ENCODE assay signal across 1 cellular context in the genomic region with DNA sequence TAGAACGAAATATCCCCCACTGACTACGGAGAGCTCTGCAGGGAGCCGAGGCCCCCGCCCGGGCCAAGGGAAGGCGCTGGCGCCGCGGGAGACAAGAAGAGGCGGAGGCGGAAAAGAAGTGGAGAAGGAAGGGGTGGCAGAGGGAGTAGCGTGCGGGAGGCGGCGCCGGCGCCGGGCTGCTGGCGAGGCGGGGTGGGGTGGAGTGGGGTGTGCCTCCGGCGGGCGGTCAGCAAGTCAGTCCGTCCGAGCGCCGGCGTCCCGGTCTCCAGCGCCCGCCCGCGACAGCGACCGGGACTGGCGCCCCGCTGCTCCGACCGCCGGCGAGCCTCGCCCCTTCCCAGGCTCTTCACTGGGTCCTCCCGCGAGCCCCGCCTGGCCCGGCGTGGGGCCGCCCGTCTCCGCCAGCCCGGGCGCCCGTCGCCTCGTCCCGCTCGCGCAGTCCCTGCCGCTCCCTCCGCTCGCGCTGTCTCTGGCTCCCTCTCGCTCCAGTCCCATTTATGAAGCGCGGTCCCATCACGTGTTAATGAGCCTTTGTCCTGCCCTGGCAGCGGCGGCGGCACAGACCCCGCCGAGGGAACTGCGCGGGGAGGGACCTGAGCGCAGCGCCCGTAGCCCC.
TF ChIP-seq lines count a peak whose summit lies in the region.

Gene CNR1, minus strand, starts transcription at position 471 of the 616 bp plus-strand sequence. CDS start 21,073 bp downstream, outside the sequence.

TF ChIP-seq in GM12878, 131 proteins besides CTCF, POLR2A, EP300 and RAD21 (continued from another document):
- TF ChIP-seq, protein P1, sequence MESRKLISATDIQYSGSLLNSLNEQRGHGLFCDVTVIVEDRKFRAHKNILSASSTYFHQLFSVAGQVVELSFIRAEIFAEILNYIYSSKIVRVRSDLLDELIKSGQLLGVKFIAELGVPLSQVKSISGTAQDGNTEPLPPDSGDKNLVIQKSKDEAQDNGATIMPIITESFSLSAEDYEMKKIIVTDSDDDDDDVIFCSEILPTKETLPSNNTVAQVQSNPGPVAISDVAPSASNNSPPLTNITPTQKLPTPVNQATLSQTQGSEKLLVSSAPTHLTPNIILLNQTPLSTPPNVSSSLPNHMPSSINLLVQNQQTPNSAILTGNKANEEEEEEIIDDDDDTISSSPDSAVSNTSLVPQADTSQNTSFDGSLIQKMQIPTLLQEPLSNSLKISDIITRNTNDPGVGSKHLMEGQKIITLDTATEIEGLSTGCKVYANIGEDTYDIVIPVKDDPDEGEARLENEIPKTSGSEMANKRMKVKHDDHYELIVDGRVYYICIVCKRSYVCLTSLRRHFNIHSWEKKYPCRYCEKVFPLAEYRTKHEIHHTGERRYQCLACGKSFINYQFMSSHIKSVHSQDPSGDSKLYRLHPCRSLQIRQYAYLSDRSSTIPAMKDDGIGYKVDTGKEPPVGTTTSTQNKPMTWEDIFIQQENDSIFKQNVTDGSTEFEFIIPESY (IDR thresholded peaks at IDR 0.05): no peak
- 0 out of 3 replicates have a peak, but pooled peaks have one; percentile 5 for TF ChIP-seq POU2F2 (IDR thresholded peaks at IDR 0.05; ENCODE audit: borderline replicate concordance, low read depth, low read length)
- no peak for TF ChIP-seq HDAC2 (IDR thresholded peaks at IDR 0.05)
- TF ChIP-seq SP1 (IDR thresholded peaks at IDR 0.05; ENCODE audit: low read depth, low read length): no peak
- peak; percentile 74 for TF ChIP-seq LARP7 (IDR thresholded peaks at IDR 0.05)
- no peak for TF ChIP-seq SREBF1 (IDR thresholded peaks at IDR 0.05; ENCODE audit: low read length)
- no peak for TF ChIP-seq RB1 (IDR thresholded peaks at IDR 0.05; ENCODE audit: borderline replicate concordance)
- 0 out of 2 replicates have a peak, but pooled peaks have one; percentile 7 for TF ChIP-seq ZBED1 (IDR thresholded peaks at IDR 0.05; ENCODE audit: borderline replicate concordance)
- TF ChIP-seq EZH2 (IDR thresholded peaks at IDR 0.05; ENCODE audit: borderline replicate concordance, control insufficient read depth, low read depth, low read length): no peak
- TF ChIP-seq GATAD2B (conservative IDR thresholded peaks at IDR 0.05; ENCODE audit: low read depth): peak; percentile 59; the same call in 1 of the 2 replicates
- TF ChIP-seq KAT2A (conservative IDR thresholded peaks at IDR 0.05; ENCODE audit: control insufficient read depth, low read depth, low read length): no peak
- TF ChIP-seq, protein P2, sequence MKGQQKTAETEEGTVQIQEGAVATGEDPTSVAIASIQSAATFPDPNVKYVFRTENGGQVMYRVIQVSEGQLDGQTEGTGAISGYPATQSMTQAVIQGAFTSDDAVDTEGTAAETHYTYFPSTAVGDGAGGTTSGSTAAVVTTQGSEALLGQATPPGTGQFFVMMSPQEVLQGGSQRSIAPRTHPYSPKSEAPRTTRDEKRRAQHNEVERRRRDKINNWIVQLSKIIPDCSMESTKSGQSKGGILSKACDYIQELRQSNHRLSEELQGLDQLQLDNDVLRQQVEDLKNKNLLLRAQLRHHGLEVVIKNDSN (IDR thresholded peaks at IDR 0.05; ENCODE audit: borderline replicate concordance, extremely low read length, insufficient read depth, low read depth, low read length): peak; percentile 49
- TF ChIP-seq, protein P3, sequence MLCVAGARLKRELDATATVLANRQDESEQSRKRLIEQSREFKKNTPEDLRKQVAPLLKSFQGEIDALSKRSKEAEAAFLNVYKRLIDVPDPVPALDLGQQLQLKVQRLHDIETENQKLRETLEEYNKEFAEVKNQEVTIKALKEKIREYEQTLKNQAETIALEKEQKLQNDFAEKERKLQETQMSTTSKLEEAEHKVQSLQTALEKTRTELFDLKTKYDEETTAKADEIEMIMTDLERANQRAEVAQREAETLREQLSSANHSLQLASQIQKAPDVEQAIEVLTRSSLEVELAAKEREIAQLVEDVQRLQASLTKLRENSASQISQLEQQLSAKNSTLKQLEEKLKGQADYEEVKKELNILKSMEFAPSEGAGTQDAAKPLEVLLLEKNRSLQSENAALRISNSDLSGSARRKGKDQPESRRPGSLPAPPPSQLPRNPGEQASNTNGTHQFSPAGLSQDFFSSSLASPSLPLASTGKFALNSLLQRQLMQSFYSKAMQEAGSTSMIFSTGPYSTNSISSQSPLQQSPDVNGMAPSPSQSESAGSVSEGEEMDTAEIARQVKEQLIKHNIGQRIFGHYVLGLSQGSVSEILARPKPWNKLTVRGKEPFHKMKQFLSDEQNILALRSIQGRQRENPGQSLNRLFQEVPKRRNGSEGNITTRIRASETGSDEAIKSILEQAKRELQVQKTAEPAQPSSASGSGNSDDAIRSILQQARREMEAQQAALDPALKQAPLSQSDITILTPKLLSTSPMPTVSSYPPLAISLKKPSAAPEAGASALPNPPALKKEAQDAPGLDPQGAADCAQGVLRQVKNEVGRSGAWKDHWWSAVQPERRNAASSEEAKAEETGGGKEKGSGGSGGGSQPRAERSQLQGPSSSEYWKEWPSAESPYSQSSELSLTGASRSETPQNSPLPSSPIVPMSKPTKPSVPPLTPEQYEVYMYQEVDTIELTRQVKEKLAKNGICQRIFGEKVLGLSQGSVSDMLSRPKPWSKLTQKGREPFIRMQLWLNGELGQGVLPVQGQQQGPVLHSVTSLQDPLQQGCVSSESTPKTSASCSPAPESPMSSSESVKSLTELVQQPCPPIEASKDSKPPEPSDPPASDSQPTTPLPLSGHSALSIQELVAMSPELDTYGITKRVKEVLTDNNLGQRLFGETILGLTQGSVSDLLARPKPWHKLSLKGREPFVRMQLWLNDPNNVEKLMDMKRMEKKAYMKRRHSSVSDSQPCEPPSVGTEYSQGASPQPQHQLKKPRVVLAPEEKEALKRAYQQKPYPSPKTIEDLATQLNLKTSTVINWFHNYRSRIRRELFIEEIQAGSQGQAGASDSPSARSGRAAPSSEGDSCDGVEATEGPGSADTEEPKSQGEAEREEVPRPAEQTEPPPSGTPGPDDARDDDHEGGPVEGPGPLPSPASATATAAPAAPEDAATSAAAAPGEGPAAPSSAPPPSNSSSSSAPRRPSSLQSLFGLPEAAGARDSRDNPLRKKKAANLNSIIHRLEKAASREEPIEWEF (IDR thresholded peaks at IDR 0.05; ENCODE audit: insufficient replicate concordance, low read depth, low read length): no peak
- TF ChIP-seq CEBPB (IDR thresholded peaks at IDR 0.05; ENCODE audit: borderline replicate concordance in 1 of 2, low read depth in 2 of 2, low read length in 2 of 2): no peak
- peak; percentile 62 for TF ChIP-seq DPF2 (IDR thresholded peaks at IDR 0.05)
- no peak for TF ChIP-seq BRCA1 (IDR thresholded peaks at IDR 0.05; ENCODE audit: low read depth, low read length)
- no peak for TF ChIP-seq KDM1A (IDR thresholded peaks at IDR 0.05; ENCODE audit: borderline replicate concordance)
- no peak for TF ChIP-seq MTA3 (IDR thresholded peaks at IDR 0.05; ENCODE audit: borderline replicate concordance, low read length)
- TF ChIP-seq IKZF1 (conservative IDR thresholded peaks at IDR 0.05): peak; percentile 75
- TF ChIP-seq, protein P4, sequence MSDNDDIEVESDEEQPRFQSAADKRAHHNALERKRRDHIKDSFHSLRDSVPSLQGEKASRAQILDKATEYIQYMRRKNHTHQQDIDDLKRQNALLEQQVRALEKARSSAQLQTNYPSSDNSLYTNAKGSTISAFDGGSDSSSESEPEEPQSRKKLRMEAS (IDR thresholded peaks at IDR 0.05; ENCODE audit: low read depth, low read length): no peak
- no peak for TF ChIP-seq IRF4 (IDR thresholded peaks at IDR 0.05; ENCODE audit: low read depth, low read length)
- TF ChIP-seq, protein P5, sequence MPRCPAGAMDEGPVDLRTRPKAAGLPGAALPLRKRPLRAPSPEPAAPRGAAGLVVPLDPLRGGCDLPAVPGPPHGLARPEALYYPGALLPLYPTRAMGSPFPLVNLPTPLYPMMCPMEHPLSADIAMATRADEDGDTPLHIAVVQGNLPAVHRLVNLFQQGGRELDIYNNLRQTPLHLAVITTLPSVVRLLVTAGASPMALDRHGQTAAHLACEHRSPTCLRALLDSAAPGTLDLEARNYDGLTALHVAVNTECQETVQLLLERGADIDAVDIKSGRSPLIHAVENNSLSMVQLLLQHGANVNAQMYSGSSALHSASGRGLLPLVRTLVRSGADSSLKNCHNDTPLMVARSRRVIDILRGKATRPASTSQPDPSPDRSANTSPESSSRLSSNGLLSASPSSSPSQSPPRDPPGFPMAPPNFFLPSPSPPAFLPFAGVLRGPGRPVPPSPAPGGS (IDR thresholded peaks at IDR 0.05; ENCODE audit: borderline replicate concordance, insufficient read depth, low read depth, low read length, poor library complexity, severe bottlenecking): no peak
- no peak for TF ChIP-seq YY1 (IDR thresholded peaks at IDR 0.05; ENCODE audit: low read depth, low read length)
- TF ChIP-seq HDGF (IDR thresholded peaks at IDR 0.05): no peak
- TF ChIP-seq PML (IDR thresholded peaks at IDR 0.05; ENCODE audit: low read length): peak; percentile 56; the same call in 1 of the 2 replicates
- no peak for TF ChIP-seq MTA2 (IDR thresholded peaks at IDR 0.05; ENCODE audit: low read depth)
- no peak for TF ChIP-seq FOXK2 (IDR thresholded peaks at IDR 0.05)
- TF ChIP-seq TBL1XR1 (IDR thresholded peaks at IDR 0.05; ENCODE audit: low read depth, low read length): no peak
- TF ChIP-seq, protein P6, sequence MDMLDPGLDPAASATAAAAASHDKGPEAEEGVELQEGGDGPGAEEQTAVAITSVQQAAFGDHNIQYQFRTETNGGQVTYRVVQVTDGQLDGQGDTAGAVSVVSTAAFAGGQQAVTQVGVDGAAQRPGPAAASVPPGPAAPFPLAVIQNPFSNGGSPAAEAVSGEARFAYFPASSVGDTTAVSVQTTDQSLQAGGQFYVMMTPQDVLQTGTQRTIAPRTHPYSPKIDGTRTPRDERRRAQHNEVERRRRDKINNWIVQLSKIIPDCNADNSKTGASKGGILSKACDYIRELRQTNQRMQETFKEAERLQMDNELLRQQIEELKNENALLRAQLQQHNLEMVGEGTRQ (IDR thresholded peaks at IDR 0.05; ENCODE audit: borderline replicate concordance, low read depth, low read length): peak; percentile 1; the same call in 1 of the 2 replicates
- no peak for TF ChIP-seq HDAC6 (IDR thresholded peaks at IDR 0.05; ENCODE audit: unreplicated experiment)
- TF ChIP-seq PAX8 (IDR thresholded peaks at IDR 0.05): no peak
